ENCODE assay signal across 8 cellular contexts in genomic region chr20:46117704-46118467, GRCh38. TPM values are rescaled to one million over a fixed set of nuclear protein-coding genes. Genes with fewer than 3 reads are reported as not detected.
A peak's percentile ranks its signal among the peaks of the same experiment; 100 is the strongest.
DNase-seq lines count a peak whose midpoint lies in the region; ATAC-seq and TF ChIP-seq lines count a peak whose summit lies in the region.

Gene CD40 (plus strand): TSS chr20:46118314. CDS start chr20:46118344, 30 bp downstream.

- CTCF ChIA-PET in HEK293 (lab: Yijun Ruan, JAX) = interaction anchor here (1.5 to 2.8 kb wide), 2 partner anchors 10 to 14 kb away, joined by 5 to 13 read pairs; no protein-coding TSS in a partner anchor

- peak within 1 kb of the TSS; percentile 90 for H3K27ac Mint-ChIP-seq in endodermal cell

- peaks cover 11% of the 10 kb centered on the region for H3K27me3 ChIP-seq in endodermal cell (ENCODE audit: control insufficient read depth, insufficient read depth, low read length, poor library complexity, severe bottlenecking)

- no peaks in the 10 kb centered on the region for H3K4me1 ChIP-seq in HEK293 (ENCODE audit: control insufficient read depth, insufficient read depth, low read length)
- H3K4me1 ChIP-seq in endodermal cell (ENCODE audit: control insufficient read depth, insufficient read depth, low read length) = no peaks in the 10 kb centered on the region

- DNase-seq in NCI-H2196 treated with DMSO at 0.1 percent for 48 hours (lab: John Stamatoyannopoulos, UW; ENCODE audit: unreplicated experiment) (peak; percentile 65), endodermal cell (peak; percentile 97), mesenteric fat pad (ENCODE audit: low spot score) (peak; percentile 93)
- DNase-seq in activated CD8-positive, alpha-beta memory T cell treated with anti-CD3 and anti-CD28 coated beads, Interleukin-2, amount 50 U/mL, for 1 hour (ENCODE audit: extremely low read depth) = peak; percentile 17
- DNase-seq in stimulated activated CD8-positive, alpha-beta memory T cell treated with anti-CD3 and anti-CD28 coated beads, Interleukin-15, amount 100 ng/mL, for 24 hours (ENCODE audit: low read depth) = peak; percentile 38

- no peaks in the 10 kb centered on the region for H3K9me3 Mint-ChIP-seq in endodermal cell

- peaks cover 47% of the 10 kb centered on the region for H3K27me3 Mint-ChIP-seq in endodermal cell (ENCODE audit: insufficient read depth)

- no peak for TF ChIP-seq CTCF in HEK293 (tag by site-specific recombination; IDR thresholded peaks at IDR 0.05)
- TF ChIP-seq CTCF in endodermal cell (conservative IDR thresholded peaks at IDR 0.05) = no peak

- ATAC-seq in HG03378 (IDR thresholded peaks at IDR 0.05; ENCODE audit: unreplicated experiment) = no peak

- no peaks in the 10 kb centered on the region for H3K36me3 Mint-ChIP-seq in endodermal cell (ENCODE audit: low read depth)

- peak within 1 kb of the TSS; percentile 67 for H3K4me3 ChIP-seq in GM08714 (ENCODE audit: low read length)
- H3K4me3 ChIP-seq in HEK293 (ENCODE audit: low read depth, low read length) = no peak within 1 kb of the TSS
- peak within 1 kb of the TSS; percentile 68 for H3K4me3 ChIP-seq in endodermal cell (ENCODE audit: low read length)

- H3K27ac ChIP-seq in HEK293 (ENCODE audit: extremely low read depth, low read depth, low read length) (no peak within 1 kb of the TSS), endodermal cell (ENCODE audit: low read depth, low read length) (no peak within 1 kb of the TSS)

- H3K36me3 ChIP-seq in HEK293 (ENCODE audit: control insufficient read depth in 2 of 2, insufficient read depth in 1 of 2, low read length in 2 of 2) (no peaks in the 10 kb centered on the region), endodermal cell (ENCODE audit: control insufficient read depth, insufficient read depth, low read length) (no peaks in the 10 kb centered on the region)

- H3K4me3 Mint-ChIP-seq in endodermal cell = peak within 1 kb of the TSS; percentile 76

- H3K9ac ChIP-seq in endodermal cell (ENCODE audit: extremely low read depth, low read length, poor library complexity, severe bottlenecking) = no peak within 1 kb of the TSS

- 38 to 42% methylated on average over 15 to 40 of the region's 40 CpGs for WGBS in endodermal cell (ENCODE audit: insufficient coverage in 1 of 2, insufficient read length in 1 of 2), 2 experiments

- H3K9me3 ChIP-seq in HEK293 (ENCODE audit: control insufficient read depth, insufficient read depth, low read depth, low read length) = no peaks in the 10 kb centered on the region
- no peaks in the 10 kb centered on the region for H3K9me3 ChIP-seq in endodermal cell (ENCODE audit: control insufficient read depth, low read length)

- peaks cover 5% of the 10 kb centered on the region for H3K4me1 Mint-ChIP-seq in endodermal cell

- POLR2A ChIA-PET in HEK293 (lab: Yijun Ruan, JAX) = no interaction called here

TF ChIP-seq in HEK293, 187 proteins besides CTCF, POLR2A, EP300 and RAD21:
- TF ChIP-seq SP2 (tag by site-specific recombination; IDR thresholded peaks at IDR 0.05) (peak; percentile 43), ZNF747 (tag by site-specific recombination; IDR thresholded peaks at IDR 0.05) (no peak)
TF ChIP-seq in HEK293: peak in this region for 1.

RNA-seq across cellular contexts. Expression of gene CD40, which starts in this region (rescaled TPM):
- 10 to 100 TPM in 1 of 2 donors, 1 to 10 TPM in 1; 9.0 to 16.4 TPM for total RNA-seq in endodermal cell
- 5.4 TPM for polyA plus RNA-seq in endodermal cell (2013, experiment 1 of 2)
- polyA plus RNA-seq in endodermal cell (2013, experiment 2 of 2) = 5.1 TPM
- total RNA-seq in mesenteric fat pad = 17.3 TPM

Comparison
In these comparisons a context has a peak if more than half of its experiments do, and no peak if none do; other contexts are left out.
1. DNase-seq: peak in every context shown above with its lines; median percentile 97 in endodermal cell; 93 in mesenteric fat pad; 65 in NCI-H2196 treated with DMSO at 0.1 percent for 48 hours; 38 in stimulated activated CD8-positive, alpha-beta memory T cell treated with anti-CD3 and anti-CD28 coated beads, Interleukin-15, amount 100 ng/mL, for 24 hours; 17 in activated CD8-positive, alpha-beta memory T cell treated with anti-CD3 and anti-CD28 coated beads, Interleukin-2, amount 50 U/mL, for 1 hour.